1 cellular context compared by ENCODE assay signal in the genomic region with DNA sequence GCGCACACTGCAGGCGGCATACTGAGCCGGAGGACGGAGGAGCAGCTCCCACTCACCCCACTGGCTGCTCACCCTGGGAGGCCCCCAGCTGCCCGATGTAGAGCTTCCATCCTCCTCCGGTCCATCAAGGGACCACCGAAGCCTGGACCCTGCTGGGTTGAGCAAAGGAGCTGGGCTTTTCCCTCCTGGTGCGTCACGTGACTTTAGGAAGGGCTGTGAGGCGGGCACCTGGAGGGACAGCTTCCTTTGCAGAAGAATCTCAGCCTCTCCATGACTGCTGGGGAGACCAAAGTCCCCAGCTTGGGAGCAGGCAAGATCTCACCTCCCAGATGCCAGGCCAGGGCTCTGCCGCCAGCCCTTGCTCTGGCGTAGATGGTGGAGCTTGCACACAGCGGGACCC.
TF ChIP-seq lines count a peak whose summit lies in the region.

No MANE protein-coding gene starts in this region.

TF ChIP-seq in HepG2, 621 proteins besides CTCF, POLR2A, EP300 and RAD21:
- TF ChIP-seq ZNF138 (CRISPR knock-in tag; IDR thresholded peaks at IDR 0.05; ENCODE audit: low read depth), result no peak
- peak; percentile 76; the same call in 1 of the 2 replicates for TF ChIP-seq RAD51 (IDR thresholded peaks at IDR 0.05; ENCODE audit: borderline replicate concordance)
